ENCODE assay signal across 9 cellular contexts in genomic region chr1:224435999-224436398, GRCh38. TPM values are rescaled to one million over a fixed set of nuclear protein-coding genes. Genes with fewer than 3 reads are reported as not detected.
DNase-seq lines count a peak whose midpoint lies in the region; ATAC-seq and TF ChIP-seq lines count a peak whose summit lies in the region.
"Had no signal": no experiment of that assay in that cellular context is flagged by ENCODE, and none has a peak within 500 bp of the region (broad histone marks: within the 10 kb centered on the region; RNA-seq: fewer than 3 reads in every experiment).

No MANE protein-coding gene starts in this region.

- intact Hi-C loops in activated CD4-positive, alpha-beta memory T cell treated with anti-CD3 and anti-CD28 coated beads for 36 hours (cut with micrococcal nuclease): loop anchor here (1.0 to 10.0 kb wide), 8 partner anchors 21 to 1569 kb away; partner anchors contain the start of genes CAPN2, CNIH4, FBXO28 and NVL
- intact Hi-C loops in tibial artery (cut with DNase I; ENCODE audit: low total_unique reads): no loop called here

- H3K9me3 ChIP-seq in tibial artery: no peaks in the 10 kb centered on the region
- H3K9me3 ChIP-seq: BE2C had no signal

- no peak overlapping the region for H3K4me3 ChIP-seq in tibial artery

- peak overlapping the region; percentile 98 to 100 for H3K27ac ChIP-seq in tibial artery

- TF ChIP-seq CTCF in tibial artery (IDR thresholded peaks at IDR 0.05): no peak

- H3K9me3 Mint-ChIP-seq in activated T-cell treated with anti-CD3 and anti-CD28 coated beads, Interleukin-2, amount 50 U/mL, for 24 hours: no peaks in the 10 kb centered on the region
- H3K9me3 Mint-ChIP-seq in activated CD4-positive, alpha-beta memory T cell treated with anti-CD3 and anti-CD28 coated beads for 36 hours: no peaks in the 10 kb centered on the region
- no peaks in the 10 kb centered on the region for H3K9me3 Mint-ChIP-seq in immature natural killer cell

- no peak for ATAC-seq in GM18517 (IDR thresholded peaks at IDR 0.05; ENCODE audit: unreplicated experiment)

- CTCF ChIA-PET in activated CD4-positive, alpha-beta memory T cell treated with anti-CD3 and anti-CD28 coated beads for 36 hours (lab: Charles Lee): interaction anchor here (1.0 to 3.5 kb wide), 2 partner anchors 10 to 21 kb away, joined by 3 to 23 read pairs; no protein-coding TSS in a partner anchor

- peak overlapping the region; percentile 96 for H3K4me3 Mint-ChIP-seq in activated T-cell treated with anti-CD3 and anti-CD28 coated beads, Interleukin-2, amount 50 U/mL, for 24 hours
- peak overlapping the region; percentile 95 for H3K4me3 Mint-ChIP-seq in activated CD4-positive, alpha-beta memory T cell treated with anti-CD3 and anti-CD28 coated beads for 36 hours
- H3K4me3 Mint-ChIP-seq in immature natural killer cell: peak overlapping the region; percentile 26 to 99 (median 96)

- POLR2A ChIA-PET in activated CD4-positive, alpha-beta memory T cell treated with anti-CD3 and anti-CD28 coated beads for 36 hours (lab: Charles Lee): interaction anchor here (1.3 kb wide), 1 partner anchor 591 kb away, joined by 3 read pairs; no protein-coding TSS in a partner anchor

- no peaks in the 10 kb centered on the region for H3K27me3 Mint-ChIP-seq in activated T-cell treated with anti-CD3 and anti-CD28 coated beads, Interleukin-2, amount 50 U/mL, for 24 hours
- no peaks in the 10 kb centered on the region for H3K27me3 Mint-ChIP-seq in activated CD4-positive, alpha-beta memory T cell treated with anti-CD3 and anti-CD28 coated beads for 36 hours
- H3K27me3 Mint-ChIP-seq in immature natural killer cell (ENCODE audit: low read depth in 3 of 3): peaks cover 7 to 16% (median 13%) of the 10 kb centered on the region in 3 donors

- no peak for DNase-seq in activated T-cell treated with anti-CD3 and anti-CD28 coated beads, Interleukin-2, amount 50 U/mL, for 24 hours
- no peak for DNase-seq in activated T-cell treated with anti-CD3 and anti-CD28 coated beads, Interleukin-2, amount 50 U/mL, for 1 hour
- DNase-seq in activated CD4-positive, alpha-beta memory T cell treated with anti-CD3 and anti-CD28 coated beads for 36 hours: no peak
- no peak for DNase-seq in immature natural killer cell
- no peak for DNase-seq in tibial artery
- no peak for DNase-seq in T1000 (lab: John Stamatoyannopoulos, UW)
- DNase-seq in NCI-H345 treated with DMSO at 0.1 percent for 48 hours (lab: John Stamatoyannopoulos, UW; ENCODE audit: unreplicated experiment): no peak
- DNase-seq: BE2C had no signal

- H3K4me1 ChIP-seq in tibial artery: peaks cover 0 to 28% (median 20%) of the 10 kb centered on the region in 4 donors
- H3K4me1 ChIP-seq: BE2C had no signal

- peaks cover 54% of the 10 kb centered on the region for H3K36me3 Mint-ChIP-seq in activated T-cell treated with anti-CD3 and anti-CD28 coated beads, Interleukin-2, amount 50 U/mL, for 24 hours (ENCODE audit: low read depth)
- peaks cover 13% of the 10 kb centered on the region for H3K36me3 Mint-ChIP-seq in activated CD4-positive, alpha-beta memory T cell treated with anti-CD3 and anti-CD28 coated beads for 36 hours
- H3K36me3 Mint-ChIP-seq in immature natural killer cell: peaks cover 0 to 2% (median 0%) of the 10 kb centered on the region in 3 donors

- no peaks in the 10 kb centered on the region for H3K27me3 ChIP-seq in tibial artery
- H3K27me3 ChIP-seq: BE2C had no signal

- peak overlapping the region; percentile 99 for H3K27ac Mint-ChIP-seq in activated T-cell treated with anti-CD3 and anti-CD28 coated beads, Interleukin-2, amount 50 U/mL, for 24 hours
- H3K27ac Mint-ChIP-seq in activated CD4-positive, alpha-beta memory T cell treated with anti-CD3 and anti-CD28 coated beads for 36 hours: peak overlapping the region; percentile 97
- H3K27ac Mint-ChIP-seq in immature natural killer cell: peak overlapping the region; percentile 96 to 100 (median 99)

- peaks cover 55% of the 10 kb centered on the region for H3K4me1 Mint-ChIP-seq in activated T-cell treated with anti-CD3 and anti-CD28 coated beads, Interleukin-2, amount 50 U/mL, for 24 hours (ENCODE audit: low read depth)
- peaks cover 42% of the 10 kb centered on the region for H3K4me1 Mint-ChIP-seq in activated CD4-positive, alpha-beta memory T cell treated with anti-CD3 and anti-CD28 coated beads for 36 hours (ENCODE audit: low read depth)
- peaks cover 37 to 51% of the 10 kb centered on the region in 2 donors for H3K4me1 Mint-ChIP-seq in immature natural killer cell

- peaks cover 0 to 7% (median 5%) of the 10 kb centered on the region in 3 donors for H3K36me3 ChIP-seq in tibial artery
- H3K36me3 ChIP-seq: BE2C had no signal

RNA-seq across cellular contexts. Expression of gene WDR26, which starts 1.4 kb away (rescaled TPM):
- 10 to 100 TPM; 69.2 to 72.2 TPM for total RNA-seq in activated CD4-positive, alpha-beta memory T cell treated with anti-CD3 and anti-CD28 coated beads for 36 hours
- 1 to 10 TPM in 2 of 3 donors, under 1 TPM in 1; 0.36 to 6.5 (median 3.6) TPM for polyA plus RNA-seq in immature natural killer cell
